In genomic region chr17:12727076-12727750, GRCh38 we compare ENCODE assay signal across 14 cellular contexts.
DNase-seq lines count a peak whose midpoint lies in the region; ATAC-seq and TF ChIP-seq lines count a peak whose summit lies in the region.
"Had no signal": no experiment of that assay in that cellular context is flagged by ENCODE, and none has a peak within 500 bp of the region (broad histone marks: within the 10 kb centered on the region; RNA-seq: fewer than 3 reads in every experiment).

No MANE protein-coding gene starts in this region.

- WGBS in transverse colon (ENCODE audit: low coverage in 1 of 2), 2 donors, result 63 to 73% methylated on average over 4 to 6 of the region's 6 CpGs
- WGBS in testis, 2 donors, result 65 to 75% methylated on average over 6 of the region's 6 CpGs

- TF ChIP-seq POLR2A in transverse colon (IDR thresholded peaks at IDR 0.05) (no peak), testis (IDR thresholded peaks at IDR 0.05) (no peak)

- H3K9me3 ChIP-seq in cardiac muscle cell (ENCODE audit: low read depth), result no peaks in the 10 kb centered on the region
- no peaks in the 10 kb centered on the region for H3K9me3 ChIP-seq in transverse colon
- no peaks in the 10 kb centered on the region for H3K9me3 ChIP-seq in testis

- H3K4me3 ChIP-seq in cardiac muscle cell (no peak overlapping the region), brain microvascular endothelial cell (ENCODE audit: low read depth, low read length) (no peak overlapping the region), transverse colon (no peak overlapping the region), testis (no peak overlapping the region)

- peaks cover 38% of the 10 kb centered on the region for H3K4me1 ChIP-seq in cardiac muscle cell (ENCODE audit: low read depth)
- peaks cover 9 to 38% (median 29%) of the 10 kb centered on the region in 4 donors for H3K4me1 ChIP-seq in transverse colon
- peaks cover 5% of the 10 kb centered on the region for H3K4me1 ChIP-seq in testis

- peak in 1 of 2 donors; percentile 52 for DNase-seq in cardiac muscle cell (ENCODE audit: low read depth in 1 of 2, low spot score in 1 of 2)
- no peak for DNase-seq in Right ventricle myocardium superior
- peak; percentile 19 for DNase-seq in brain microvascular endothelial cell
- DNase-seq in kidney tubule cell (ENCODE audit: low spot score), result peak; percentile 91
- no peak for DNase-seq in transverse colon
- no peak for DNase-seq in testis
- DNase-seq in posterior cingulate gyrus, result no peak
- DNase-seq: 8988T; dermis blood vessel endothelial cell; kidney; naive thymus-derived CD8-positive, alpha-beta T cell; NCI-H1105; NCI-H524 had no signal

- peak overlapping the region; percentile 98 for H3K27ac ChIP-seq in cardiac muscle cell
- peak overlapping the region; percentile 38 for H3K27ac ChIP-seq in brain microvascular endothelial cell
- peak overlapping the region; percentile 27 to 75 (median 60) for H3K27ac ChIP-seq in transverse colon
- H3K27ac ChIP-seq in testis, result no peak overlapping the region

- no peak for TF ChIP-seq EP300 in transverse colon (IDR thresholded peaks at IDR 0.05; ENCODE audit: low read depth)

- H3K27me3 ChIP-seq in cardiac muscle cell, result no peaks in the 10 kb centered on the region
- no peaks in the 10 kb centered on the region for H3K27me3 ChIP-seq in brain microvascular endothelial cell (replicated peaks)
- no peaks in the 10 kb centered on the region for H3K27me3 ChIP-seq in transverse colon
- no peaks in the 10 kb centered on the region for H3K27me3 ChIP-seq in testis

- peaks cover 28% of the 10 kb centered on the region for H3K36me3 ChIP-seq in cardiac muscle cell
- no peaks in the 10 kb centered on the region for H3K36me3 ChIP-seq in brain microvascular endothelial cell (replicated peaks)
- no peaks in the 10 kb centered on the region for H3K36me3 ChIP-seq in transverse colon
- H3K36me3 ChIP-seq in testis (ENCODE audit: low read depth, missing control alignments), result no peaks in the 10 kb centered on the region

- in situ Hi-C loops in brain microvascular endothelial cell (cut with HindIII; ENCODE audit: low pct_ligation_motif_present, low sequenced_read_pairs), result no loop called here
- in situ Hi-C loops in transverse colon (cut with MboI; ENCODE audit: low pct_ligation_motif_present in 1 of 4, low pct_unique_long_range_greater_than_20kb in 1 of 4, low sequenced_read_pairs in 3 of 4), result loop anchor here in 2 of 4 donors (10.0 to 25.0 kb wide), 2 partner anchors 182 to 540 kb away; no protein-coding TSS in a partner anchor

- TF ChIP-seq CTCF in cardiac muscle cell (IDR thresholded peaks at IDR 0.05; ENCODE audit: low read depth, low read length) (no peak), brain microvascular endothelial cell (IDR thresholded peaks at IDR 0.05; ENCODE audit: low read depth, low read length, missing control alignments) (no peak), transverse colon (IDR thresholded peaks at IDR 0.05) (no peak), testis (IDR thresholded peaks at IDR 0.05) (no peak)

- ATAC-seq in Right ventricle myocardium superior (ENCODE audit: poor library complexity) (no peak), GM18873 (IDR thresholded peaks at IDR 0.05; ENCODE audit: low FRiP score, unreplicated experiment) (no peak)
- ATAC-seq: naive thymus-derived CD8-positive, alpha-beta T cell had no signal

- intact Hi-C loops in Right ventricle myocardium superior (cut with DNase I), result no loop called here
- intact Hi-C loops in transverse colon (cut with DNase I; ENCODE audit: low total_unique reads), result no loop called here
- intact Hi-C loops in testis (cut with DNase I; ENCODE audit: low total_unique reads), result no loop called here
- intact Hi-C loops in posterior cingulate gyrus (cut with DNase I), result no loop called here

Comparison
In these comparisons a context has a peak if more than half of its experiments do, and no peak if none do; other contexts are left out.
1. DNase-seq: peak in brain microvascular endothelial cell (single experiment) and kidney tubule cell (single experiment); none in Right ventricle myocardium superior (single experiment), transverse colon (single experiment), testis (single experiment) and posterior cingulate gyrus (0 of 10).
2. H3K27ac ChIP-seq: peak in cardiac muscle cell (single experiment), brain microvascular endothelial cell (single experiment) and transverse colon (4 of 4); none in testis (0 of 2).